ENCODE assay signal across 10 cellular contexts in the genomic region with DNA sequence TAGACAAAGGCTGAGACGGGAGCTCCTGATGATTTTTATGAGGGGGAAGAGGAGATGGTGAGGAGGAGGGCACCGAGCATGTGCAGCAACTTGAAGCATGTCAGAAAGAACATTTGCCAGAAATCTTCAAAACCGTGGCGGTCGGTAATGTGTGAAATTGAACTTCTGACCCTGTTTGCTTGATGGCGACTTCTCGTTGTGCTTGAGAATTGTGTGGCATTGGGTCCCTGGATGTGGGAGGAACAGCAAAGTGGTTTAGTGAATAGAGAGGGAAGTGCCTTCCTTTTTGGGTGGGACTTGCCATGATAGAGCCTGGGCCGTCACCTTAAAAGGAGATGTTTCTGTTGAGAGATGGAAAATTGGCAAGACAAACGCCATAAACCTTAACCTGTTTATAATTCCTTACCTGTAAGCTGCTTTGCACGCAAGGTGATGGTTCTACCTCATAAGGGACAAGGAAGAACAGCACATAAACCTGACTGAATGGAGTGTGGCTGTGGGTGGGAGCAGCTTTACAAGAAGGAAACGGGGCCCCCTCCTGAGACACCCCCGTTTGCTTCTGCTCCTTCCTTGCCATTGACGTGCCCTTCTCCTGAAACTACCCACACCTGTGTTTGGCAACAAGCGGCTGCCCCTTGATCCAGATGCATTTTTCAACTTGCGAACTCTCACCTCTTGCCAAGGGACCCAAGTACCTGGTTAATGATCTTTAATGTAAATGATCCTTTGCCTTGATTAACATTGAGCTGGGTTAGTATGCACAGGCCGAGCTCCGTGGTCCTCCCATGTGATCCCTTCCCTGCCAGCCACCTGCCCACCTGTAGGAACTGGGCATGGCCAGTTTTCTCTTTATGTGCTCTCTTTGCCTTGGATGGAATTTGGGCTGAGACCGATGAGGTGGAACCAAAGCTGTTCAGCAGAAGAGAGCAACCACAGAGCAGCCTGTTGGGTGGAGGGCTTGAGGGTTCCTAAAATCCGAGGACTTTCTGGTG.
A peak's percentile ranks its signal among the peaks of the same experiment; 100 is the strongest.
DNase-seq lines count a peak whose midpoint lies in the region; ATAC-seq and TF ChIP-seq lines count a peak whose summit lies in the region.
"Had no signal": no experiment of that assay in that cellular context is flagged by ENCODE, and none has a peak within 500 bp of the region (broad histone marks: within the 10 kb centered on the region; RNA-seq: fewer than 3 reads in every experiment).

No MANE protein-coding gene starts in this region.

- ATAC-seq in GM23338, result no peak
- ATAC-seq: activated CD8-positive, alpha-beta memory T cell treated with anti-CD3 and anti-CD28 coated beads, Interleukin-2, amount 10 ng/mL, durations not matched to agents 7 days and 5 days had no signal

- H3K4me3 Mint-ChIP-seq in GM23338, result peak overlapping the region; percentile 91
- H3K4me3 Mint-ChIP-seq: activated CD8-positive, alpha-beta memory T cell treated with anti-CD3 and anti-CD28 coated beads, Interleukin-2, amount 10 ng/mL, durations not matched to agents 7 days and 5 days had no signal

- H3K27me3 Mint-ChIP-seq in GM23338 (ENCODE audit: insufficient read depth, low read depth, poor library complexity), result peaks cover 3% of the 10 kb centered on the region
- H3K27me3 Mint-ChIP-seq: activated naive CD8-positive, alpha-beta T cell had no signal

- peaks cover 69% of the 10 kb centered on the region for H3K4me1 Mint-ChIP-seq in GM23338

- peak overlapping the region; percentile 69 for H3K4me3 ChIP-seq in GM23338
- H3K4me3 ChIP-seq in OCI-LY3 (ENCODE audit: low read length), result no peak overlapping the region
- peak overlapping the region; percentile 71; the same call in 1 of the 2 replicates for H3K4me3 ChIP-seq in iPS-20b (ENCODE audit: low read length)
- peak overlapping the region; percentile 45 for H3K4me3 ChIP-seq in smooth muscle cell

- H3F3A ChIP-seq in GM23338 (replicated peaks; ENCODE audit: low read depth) (no peaks in the 10 kb centered on the region), smooth muscle cell (ENCODE audit: low read depth) (no peaks in the 10 kb centered on the region)

- 79% methylated on average over 19 of the region's 19 CpGs for WGBS in smooth muscle cell (ENCODE audit: low lambda C conversion rate)

- H3K27ac Mint-ChIP-seq in GM23338, result peak overlapping the region; percentile 71
- H3K27ac Mint-ChIP-seq: activated CD8-positive, alpha-beta memory T cell treated with anti-CD3 and anti-CD28 coated beads, Interleukin-2, amount 10 ng/mL, durations not matched to agents 7 days and 5 days; activated naive CD8-positive, alpha-beta T cell had no signal

- H3K9me3 Mint-ChIP-seq in GM23338, result no peaks in the 10 kb centered on the region

- H3K27ac ChIP-seq in GM23338 (ENCODE audit: low read depth), result peak overlapping the region; percentile 29; the same call in 1 of the 2 replicates
- no peak overlapping the region for H3K27ac ChIP-seq in OCI-LY3 (ENCODE audit: low read length)
- peak overlapping the region; percentile 11 for H3K27ac ChIP-seq in iPS-20b (ENCODE audit: low read length)
- no peak overlapping the region for H3K27ac ChIP-seq in smooth muscle cell (ENCODE audit: low read depth)

- H3K36me3 ChIP-seq in GM23338 (ENCODE audit: insufficient read depth) (no peaks in the 10 kb centered on the region), OCI-LY3 (replicated peaks; ENCODE audit: low read depth, low read length) (peaks cover 2% of the 10 kb centered on the region), iPS-20b (ENCODE audit: insufficient read depth, low read depth, low read length) (no peaks in the 10 kb centered on the region), smooth muscle cell (ENCODE audit: low read depth) (no peaks in the 10 kb centered on the region)

- H2AFZ ChIP-seq in GM23338 (no peak overlapping the region), OCI-LY3 (ENCODE audit: low read depth, low read length) (no peak overlapping the region), smooth muscle cell (ENCODE audit: low read depth) (no peak overlapping the region)

- no peak for DNase-seq in GM23338 (ENCODE audit: low spot score)
- DNase-seq in smooth muscle cell (lab: John Stamatoyannopoulos, UW; ENCODE audit: unreplicated experiment), result no peak
- no peak for DNase-seq in HuH-7.5 (ENCODE audit: low spot score)
- no peak for DNase-seq in GM19240 (ENCODE audit: insufficient read length, low spot score)
- DNase-seq in activated CD4-positive, alpha-beta T cell treated with anti-CD3 and anti-CD28 coated beads, Interleukin-2, amount 50 U/mL, for 48 hours, result no peak
- DNase-seq: activated CD8-positive, alpha-beta memory T cell treated with anti-CD3 and anti-CD28 coated beads, Interleukin-2, amount 10 ng/mL, durations not matched to agents 7 days and 5 days; NCI-H446 had no signal

- H3K36me3 Mint-ChIP-seq in GM23338 (ENCODE audit: low read depth), result no peaks in the 10 kb centered on the region
- H3K36me3 Mint-ChIP-seq: activated CD8-positive, alpha-beta memory T cell treated with anti-CD3 and anti-CD28 coated beads, Interleukin-2, amount 10 ng/mL, durations not matched to agents 7 days and 5 days had no signal

- no peaks in the 10 kb centered on the region for H3K27me3 ChIP-seq in GM23338 (ENCODE audit: insufficient read depth)
- peaks cover 13% of the 10 kb centered on the region for H3K27me3 ChIP-seq in OCI-LY3 (ENCODE audit: low read depth, low read length)
- H3K27me3 ChIP-seq in iPS-20b (ENCODE audit: insufficient read depth, low read length), result no peaks in the 10 kb centered on the region; the same call in 1 of the 2 replicates
- H3K27me3 ChIP-seq in smooth muscle cell (ENCODE audit: low read depth), result peaks cover 20% of the 10 kb centered on the region

- H3K9ac ChIP-seq in OCI-LY3 (ENCODE audit: low read length), result no peak overlapping the region
- H3K9ac ChIP-seq in iPS-20b (ENCODE audit: low read depth, low read length), result peak overlapping the region; percentile 50; the same call in 1 of the 2 replicates
- no peak overlapping the region for H3K9ac ChIP-seq in smooth muscle cell (ENCODE audit: low read depth)

- peaks cover 8% of the 10 kb centered on the region; the same call in 1 of the 2 replicates for H4K20me1 ChIP-seq in GM23338 (replicated peaks; ENCODE audit: insufficient read depth)
- H4K20me1 ChIP-seq in OCI-LY3 (ENCODE audit: insufficient read depth, low read length), result peaks cover 28% of the 10 kb centered on the region
- no peaks in the 10 kb centered on the region for H4K20me1 ChIP-seq in smooth muscle cell (ENCODE audit: low read depth)

- H3K79me2 ChIP-seq in GM23338 (replicated peaks; ENCODE audit: insufficient read depth), result peaks cover 76% of the 10 kb centered on the region
- H3K79me2 ChIP-seq in OCI-LY3 (ENCODE audit: low read length), result peaks cover 48% of the 10 kb centered on the region
- no peaks in the 10 kb centered on the region for H3K79me2 ChIP-seq in smooth muscle cell (ENCODE audit: low read depth)

- H3K4me1 ChIP-seq in GM23338 (ENCODE audit: insufficient read depth), result peaks cover 48% of the 10 kb centered on the region
- peaks cover 33% of the 10 kb centered on the region for H3K4me1 ChIP-seq in OCI-LY3 (ENCODE audit: low read length)
- H3K4me1 ChIP-seq in iPS-20b (ENCODE audit: insufficient read depth, low read length), result peaks cover 37% of the 10 kb centered on the region
- H3K4me1 ChIP-seq in smooth muscle cell (ENCODE audit: low read depth), result peaks cover 4% of the 10 kb centered on the region

- no peaks in the 10 kb centered on the region for H3K9me2 ChIP-seq in GM23338 (ENCODE audit: insufficient read depth)

- H3K9me3 ChIP-seq in OCI-LY3 (ENCODE audit: insufficient read depth, low read length), result no peaks in the 10 kb centered on the region
- H3K9me3 ChIP-seq in iPS-20b (ENCODE audit: insufficient read depth, low read depth, low read length), result no peaks in the 10 kb centered on the region
- H3K9me3 ChIP-seq in smooth muscle cell (replicated peaks; ENCODE audit: low read depth), result no peaks in the 10 kb centered on the region

- peak overlapping the region; percentile 80 for H3K4me2 ChIP-seq in GM23338
- peak overlapping the region; percentile 26 for H3K4me2 ChIP-seq in OCI-LY3 (ENCODE audit: low read length)
- H3K4me2 ChIP-seq in smooth muscle cell, result no peak overlapping the region

- TF ChIP-seq CTCF in GM23338 (conservative IDR thresholded peaks at IDR 0.05; ENCODE audit: low read depth in 2 of 2), result no peak
- no peak for TF ChIP-seq CTCF in OCI-LY3 (IDR thresholded peaks at IDR 0.05; ENCODE audit: low read depth, low read length)
- no peak for TF ChIP-seq CTCF in smooth muscle cell (IDR thresholded peaks at IDR 0.05; ENCODE audit: borderline replicate concordance, insufficient read depth, poor library complexity, severe bottlenecking)

TF ChIP-seq in GM23338, 12 proteins besides CTCF, POLR2A, EP300 and RAD21 (continues in another document):
- no peak for TF ChIP-seq STAT1 (IDR thresholded peaks at IDR 0.05; ENCODE audit: unreplicated experiment)
- no peak for TF ChIP-seq POLR2AphosphoS5 (IDR thresholded peaks at IDR 0.05; ENCODE audit: low read depth)
- TF ChIP-seq ZNF331 (CRISPR knock-in tag; IDR thresholded peaks at IDR 0.05; ENCODE audit: low read depth), result no peak
- TF ChIP-seq JUNB (IDR thresholded peaks at IDR 0.05; ENCODE audit: unreplicated experiment), result no peak
- TF ChIP-seq ETS1 (IDR thresholded peaks at IDR 0.05), result no peak
- no peak for TF ChIP-seq NANOG (IDR thresholded peaks at IDR 0.05; ENCODE audit: borderline replicate concordance)
- no peak for TF ChIP-seq EZH2phosphoT487 (IDR thresholded peaks at IDR 0.05; ENCODE audit: unreplicated experiment)
- TF ChIP-seq CREB1 (CRISPR knock-in tag; IDR thresholded peaks at IDR 0.05; ENCODE audit: low read depth), result no peak

Comparison
In these comparisons a context has a peak if more than half of its experiments do, and no peak if none do; other contexts are left out.
1. H3K27ac ChIP-seq: peak in GM23338 (single experiment) and iPS-20b (single experiment); none in OCI-LY3 (single experiment) and smooth muscle cell (single experiment).